ENCODE assay signal across 8 cellular contexts in the genomic region with DNA sequence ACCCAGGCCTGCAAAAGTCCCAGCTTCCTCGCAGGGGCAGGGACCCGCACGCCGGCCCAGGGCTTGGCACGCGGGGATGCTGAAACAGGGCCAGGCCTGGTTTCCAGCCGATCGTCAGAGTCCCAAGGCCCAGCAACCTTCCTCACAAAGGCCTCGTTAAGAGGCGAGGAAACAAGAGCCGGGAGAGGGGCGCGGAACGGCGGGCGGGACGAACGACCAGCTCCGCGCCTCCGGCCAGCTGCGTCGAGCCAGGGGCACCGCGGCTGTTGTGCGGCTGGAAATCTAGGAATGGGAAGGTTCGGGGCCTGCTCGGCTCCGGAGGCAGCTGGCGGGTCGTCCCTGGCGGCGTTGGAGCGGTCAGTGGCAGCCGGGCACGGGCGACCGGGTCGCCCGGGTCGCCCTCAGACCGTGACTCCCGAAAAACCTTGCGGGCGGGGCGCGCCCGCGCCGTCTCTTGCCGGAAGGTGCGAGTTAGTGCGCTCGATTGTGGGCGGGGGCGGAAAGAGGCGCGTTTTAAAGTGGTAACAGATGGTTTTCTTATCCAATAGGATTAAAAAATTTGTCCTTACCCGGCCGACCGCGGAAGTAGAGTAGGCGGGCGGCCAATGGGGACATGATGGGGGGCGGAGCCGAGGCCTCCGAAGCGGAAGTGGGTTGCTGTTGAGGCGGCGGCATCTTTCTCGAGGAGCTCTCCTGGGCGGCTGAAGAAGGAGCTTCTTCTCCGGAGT. TPM values are rescaled to one million over a fixed set of nuclear protein-coding genes. Genes with fewer than 3 reads are reported as not detected.
DNase-seq lines count a peak whose midpoint lies in the region; ATAC-seq and TF ChIP-seq lines count a peak whose summit lies in the region.

A gene with protein sequence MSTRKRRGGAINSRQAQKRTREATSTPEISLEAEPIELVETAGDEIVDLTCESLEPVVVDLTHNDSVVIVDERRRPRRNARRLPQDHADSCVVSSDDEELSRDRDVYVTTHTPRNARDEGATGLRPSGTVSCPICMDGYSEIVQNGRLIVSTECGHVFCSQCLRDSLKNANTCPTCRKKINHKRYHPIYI (plus strand): TSS at position 643 of the 728 bp plus-strand sequence. CDS start 21,388 bp downstream, outside the sequence.

- H3K4me3 ChIP-seq in liver (ENCODE audit: low read depth in 1 of 3, low read length in 3 of 3): peak within 1 kb of the TSS; percentile 71 to 99 (median 92)

- peak within 1 kb of the TSS; percentile 79 to 85 for H3K9ac ChIP-seq in liver (ENCODE audit: low read depth in 1 of 2, low read length in 2 of 2)

- peaks cover 0 to 6% (median 4%) of the 10 kb centered on the region in 4 donors for H3K36me3 ChIP-seq in liver (ENCODE audit: control insufficient read depth in 4 of 4, insufficient read depth in 3 of 4, low read depth in 1 of 4, low read length in 3 of 4)

- H3K9me3 ChIP-seq in liver (ENCODE audit: control insufficient read depth in 4 of 4, low read length in 3 of 4): no peaks in the 10 kb centered on the region

- DNase-seq in NCI-H774 (lab: John Stamatoyannopoulos, UW): peak; percentile 81
- DNase-seq in activated CD4-positive, alpha-beta T cell treated with anti-CD3 and anti-CD28 coated beads, Interleukin-2, amount 50 U/mL, for 4 hours: peak; percentile 94 to 95
- peak; percentile 87 to 97 for DNase-seq in dermis microvascular lymphatic vessel endothelial cell (ENCODE audit: low read depth in 2 of 2)
- peak; percentile 97 for DNase-seq in stimulated activated CD4-positive, alpha-beta T cell treated with anti-CD3 and anti-CD28 coated beads, Interleukin-4, amount 100 ng/mL, for 24 hours

- no peaks in the 10 kb centered on the region for H3K27me3 ChIP-seq in liver (ENCODE audit: control insufficient read depth in 4 of 4, insufficient read depth in 4 of 4, low read length in 3 of 4)

- peak; percentile 81 for ATAC-seq in GM19395 (IDR thresholded peaks at IDR 0.05; ENCODE audit: unreplicated experiment)
- ATAC-seq in HG03565 (IDR thresholded peaks at IDR 0.05; ENCODE audit: unreplicated experiment): peak; percentile 68

- peaks cover 4 to 20% (median 17%) of the 10 kb centered on the region in 4 donors for H3K4me1 ChIP-seq in liver (ENCODE audit: control insufficient read depth in 4 of 4, insufficient read depth in 4 of 4, low read length in 3 of 4)

- TF ChIP-seq RAD21 in liver (IDR thresholded peaks at IDR 0.05): peak in 1 of 2 donors; percentile 30

- H3K27ac ChIP-seq in C4-2B: peak within 1 kb of the TSS; percentile 96
- H3K27ac ChIP-seq in liver (ENCODE audit: low read depth in 1 of 2, low read length in 2 of 2): peak within 1 kb of the TSS; percentile 83 to 90

- TF ChIP-seq CTCF in C4-2B (conservative IDR thresholded peaks at IDR 0.05) (no peak), liver (IDR thresholded peaks at IDR 0.05; ENCODE audit: low read depth, low read length, missing input control) (no peak)

- WGBS in liver: under 1% methylated on average over 73 of the region's 73 CpGs

TF ChIP-seq in liver, 16 proteins besides CTCF, POLR2A, EP300 and RAD21:
- TF ChIP-seq TAF1 (conservative IDR thresholded peaks at IDR 0.05) (peak; percentile 48), YY1 (IDR thresholded peaks at IDR 0.05) (peak; percentile 73), FOXA2 (IDR thresholded peaks at IDR 0.05) (no peak), HNF4G (IDR thresholded peaks at IDR 0.05) (no peak), GABPA (IDR thresholded peaks at IDR 0.05 in 1 of 2, conservative IDR thresholded peaks at IDR 0.05 in 1 of 2) (peak; percentile 78 to 93), SP1 (IDR thresholded peaks at IDR 0.05) (peak; percentile 60), RXRA (IDR thresholded peaks at IDR 0.05) (peak; percentile 20 to 32), FOXA1 (IDR thresholded peaks at IDR 0.05) (no peak), HNF4A (conservative IDR thresholded peaks at IDR 0.05) (peak in 1 of 2 donors; percentile 23), EGR1 (IDR thresholded peaks at IDR 0.05; ENCODE audit: low read depth in 2 of 2) (peak; percentile 79 to 88), NR2F2 (IDR thresholded peaks at IDR 0.05) (no peak)
- TF ChIP-seq, protein P1, sequence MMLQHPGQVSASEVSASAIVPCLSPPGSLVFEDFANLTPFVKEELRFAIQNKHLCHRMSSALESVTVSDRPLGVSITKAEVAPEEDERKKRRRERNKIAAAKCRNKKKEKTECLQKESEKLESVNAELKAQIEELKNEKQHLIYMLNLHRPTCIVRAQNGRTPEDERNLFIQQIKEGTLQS (IDR thresholded peaks at IDR 0.05): no peak
- TF ChIP-seq, protein P2, sequence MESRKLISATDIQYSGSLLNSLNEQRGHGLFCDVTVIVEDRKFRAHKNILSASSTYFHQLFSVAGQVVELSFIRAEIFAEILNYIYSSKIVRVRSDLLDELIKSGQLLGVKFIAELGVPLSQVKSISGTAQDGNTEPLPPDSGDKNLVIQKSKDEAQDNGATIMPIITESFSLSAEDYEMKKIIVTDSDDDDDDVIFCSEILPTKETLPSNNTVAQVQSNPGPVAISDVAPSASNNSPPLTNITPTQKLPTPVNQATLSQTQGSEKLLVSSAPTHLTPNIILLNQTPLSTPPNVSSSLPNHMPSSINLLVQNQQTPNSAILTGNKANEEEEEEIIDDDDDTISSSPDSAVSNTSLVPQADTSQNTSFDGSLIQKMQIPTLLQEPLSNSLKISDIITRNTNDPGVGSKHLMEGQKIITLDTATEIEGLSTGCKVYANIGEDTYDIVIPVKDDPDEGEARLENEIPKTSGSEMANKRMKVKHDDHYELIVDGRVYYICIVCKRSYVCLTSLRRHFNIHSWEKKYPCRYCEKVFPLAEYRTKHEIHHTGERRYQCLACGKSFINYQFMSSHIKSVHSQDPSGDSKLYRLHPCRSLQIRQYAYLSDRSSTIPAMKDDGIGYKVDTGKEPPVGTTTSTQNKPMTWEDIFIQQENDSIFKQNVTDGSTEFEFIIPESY (IDR thresholded peaks at IDR 0.05): no peak
- TF ChIP-seq, protein P3, sequence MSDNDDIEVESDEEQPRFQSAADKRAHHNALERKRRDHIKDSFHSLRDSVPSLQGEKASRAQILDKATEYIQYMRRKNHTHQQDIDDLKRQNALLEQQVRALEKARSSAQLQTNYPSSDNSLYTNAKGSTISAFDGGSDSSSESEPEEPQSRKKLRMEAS (IDR thresholded peaks at IDR 0.05): peak; percentile 37
- TF ChIP-seq, protein P4, sequence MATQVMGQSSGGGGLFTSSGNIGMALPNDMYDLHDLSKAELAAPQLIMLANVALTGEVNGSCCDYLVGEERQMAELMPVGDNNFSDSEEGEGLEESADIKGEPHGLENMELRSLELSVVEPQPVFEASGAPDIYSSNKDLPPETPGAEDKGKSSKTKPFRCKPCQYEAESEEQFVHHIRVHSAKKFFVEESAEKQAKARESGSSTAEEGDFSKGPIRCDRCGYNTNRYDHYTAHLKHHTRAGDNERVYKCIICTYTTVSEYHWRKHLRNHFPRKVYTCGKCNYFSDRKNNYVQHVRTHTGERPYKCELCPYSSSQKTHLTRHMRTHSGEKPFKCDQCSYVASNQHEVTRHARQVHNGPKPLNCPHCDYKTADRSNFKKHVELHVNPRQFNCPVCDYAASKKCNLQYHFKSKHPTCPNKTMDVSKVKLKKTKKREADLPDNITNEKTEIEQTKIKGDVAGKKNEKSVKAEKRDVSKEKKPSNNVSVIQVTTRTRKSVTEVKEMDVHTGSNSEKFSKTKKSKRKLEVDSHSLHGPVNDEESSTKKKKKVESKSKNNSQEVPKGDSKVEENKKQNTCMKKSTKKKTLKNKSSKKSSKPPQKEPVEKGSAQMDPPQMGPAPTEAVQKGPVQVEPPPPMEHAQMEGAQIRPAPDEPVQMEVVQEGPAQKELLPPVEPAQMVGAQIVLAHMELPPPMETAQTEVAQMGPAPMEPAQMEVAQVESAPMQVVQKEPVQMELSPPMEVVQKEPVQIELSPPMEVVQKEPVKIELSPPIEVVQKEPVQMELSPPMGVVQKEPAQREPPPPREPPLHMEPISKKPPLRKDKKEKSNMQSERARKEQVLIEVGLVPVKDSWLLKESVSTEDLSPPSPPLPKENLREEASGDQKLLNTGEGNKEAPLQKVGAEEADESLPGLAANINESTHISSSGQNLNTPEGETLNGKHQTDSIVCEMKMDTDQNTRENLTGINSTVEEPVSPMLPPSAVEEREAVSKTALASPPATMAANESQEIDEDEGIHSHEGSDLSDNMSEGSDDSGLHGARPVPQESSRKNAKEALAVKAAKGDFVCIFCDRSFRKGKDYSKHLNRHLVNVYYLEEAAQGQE (IDR thresholded peaks at IDR 0.05): no peak

RNA-seq across cellular contexts. Expression of the gene that starts here (rescaled TPM):
- total RNA-seq in dermis microvascular lymphatic vessel endothelial cell: 31.1 and 36.9 TPM in 2 replicates
- total RNA-seq in liver: 10 to 100 TPM; 17.1 to 31.0 TPM
- 10 to 100 TPM; 13.0 to 17.3 TPM for polyA plus RNA-seq in liver

Comparison
In these comparisons a context has a peak if more than half of its experiments do, and no peak if none do; other contexts are left out.
1. Peak in every context shown above with its lines: DNase-seq, ATAC-seq, H3K4me3 ChIP-seq and H3K27ac ChIP-seq.